In genomic region chr16:14306485-14307058, GRCh38 we compare ENCODE assay signal across 13 cellular contexts.
A peak's percentile ranks its signal among the peaks of the same experiment; 100 is the strongest.
DNase-seq lines count a peak whose midpoint lies in the region; ATAC-seq and TF ChIP-seq lines count a peak whose summit lies in the region.
"Had no signal": no experiment of that assay in that cellular context is flagged by ENCODE, and none has a peak within 500 bp of the region (broad histone marks: within the 10 kb centered on the region; RNA-seq: fewer than 3 reads in every experiment).

No MANE protein-coding gene starts in this region.

- in situ Hi-C loops in GM23248 (cut with MboI) = no loop called here

- no peak overlapping the region for H2AFZ ChIP-seq in GM23248

- H3K9me3 Mint-ChIP-seq in activated T-helper 2 cell treated with anti-CD3 and anti-CD28 coated beads, Interferon-gamma antibody, Interleukin-2, Interleukin-4, amounts not matched to agents 10 μg/mL and 5 μg/mL and 100 μg/mL, durations not matched to agents 14 hours and 24 hours and 36 hours = no peaks in the 10 kb centered on the region

- CTCF ChIA-PET in RWPE1 (lab: Yijun Ruan, JAX) = no interaction called here

- intact Hi-C loops in left lung (cut with DNase I) = no loop called here
- intact Hi-C loops in activated T-helper 2 cell treated with anti-CD3 and anti-CD28 coated beads, Interferon-gamma antibody, Interleukin-2, Interleukin-4, amounts not matched to agents 10 μg/mL and 5 μg/mL and 100 μg/mL, durations not matched to agents 14 hours and 24 hours and 36 hours (cut with micrococcal nuclease) = no loop called here

- no peak for ATAC-seq in gastroesophageal sphincter
- no peak for ATAC-seq in left lung

- H3K4me3 ChIP-seq in GM23248 (no peak overlapping the region; the same call in 1 of the 2 replicates), gastroesophageal sphincter (peak overlapping the region in 1 of 2 donors; percentile 20), skeletal muscle tissue (ENCODE audit: low read length in 3 of 3) (peak overlapping the region; percentile 40 to 72 (median 65)), left lung (no peak overlapping the region)

- H3K9ac ChIP-seq in GM23248 (peak overlapping the region; percentile 65), skeletal muscle tissue (ENCODE audit: low read depth in 1 of 3, low read length in 3 of 3) (peak overlapping the region; percentile 63 to 95 (median 92))

- 0 out of 2 replicates have a peak, but pooled peaks cover 3% of the 10 kb centered on the region for H4K20me1 ChIP-seq in GM23248 (ENCODE audit: insufficient read depth)

- peaks cover 29% of the 10 kb centered on the region for H3K27me3 Mint-ChIP-seq in activated T-helper 2 cell treated with anti-CD3 and anti-CD28 coated beads, Interferon-gamma antibody, Interleukin-2, Interleukin-4, amounts not matched to agents 10 μg/mL and 5 μg/mL and 100 μg/mL, durations not matched to agents 14 hours and 24 hours and 36 hours (ENCODE audit: low read depth)

- H3K4me1 ChIP-seq in GM23248 (ENCODE audit: insufficient read depth) (peaks cover 67% of the 10 kb centered on the region), gastroesophageal sphincter (peaks cover 0 to 86% (median 49%) of the 10 kb centered on the region in 3 donors), skeletal muscle tissue (ENCODE audit: control insufficient read depth in 3 of 3, insufficient read depth in 3 of 3, low read length in 3 of 3) (peaks cover 55 to 61% (median 58%) of the 10 kb centered on the region in 3 donors), left lung (peaks cover 9 to 18% of the 10 kb centered on the region in 2 donors)

- H3K4me3 Mint-ChIP-seq in activated T-helper 2 cell treated with anti-CD3 and anti-CD28 coated beads, Interferon-gamma antibody, Interleukin-2, Interleukin-4, amounts not matched to agents 10 μg/mL and 5 μg/mL and 100 μg/mL, durations not matched to agents 14 hours and 24 hours and 36 hours (ENCODE audit: low read depth) = no peak overlapping the region
- H3K4me3 Mint-ChIP-seq: CD4-positive, alpha-beta memory T cell had no signal

- no peaks in the 10 kb centered on the region for H3K9me3 ChIP-seq in GM23248 (ENCODE audit: low read depth)
- no peaks in the 10 kb centered on the region for H3K9me3 ChIP-seq in gastroesophageal sphincter
- no peaks in the 10 kb centered on the region for H3K9me3 ChIP-seq in skeletal muscle tissue (ENCODE audit: control insufficient read depth in 3 of 3, low read length in 3 of 3)
- no peaks in the 10 kb centered on the region for H3K9me3 ChIP-seq in left lung

- H3F3A ChIP-seq in GM23248 (ENCODE audit: insufficient read depth) = peaks cover 41% of the 10 kb centered on the region

- POLR2A ChIA-PET in RWPE1 (lab: Yijun Ruan, JAX; ENCODE audit: low non-redundant PET) = no interaction called here

- TF ChIP-seq CTCF in RWPE1 (conservative IDR thresholded peaks at IDR 0.05; ENCODE audit: low read depth) (no peak), gastroesophageal sphincter (IDR thresholded peaks at IDR 0.05) (no peak), left lung (IDR thresholded peaks at IDR 0.05) (no peak)

- TF ChIP-seq EP300 in gastroesophageal sphincter (IDR thresholded peaks at IDR 0.05) = no peak

- H3K27ac ChIP-seq in GM23248 (peak overlapping the region; percentile 83; the same call in 1 of the 2 replicates), RWPE1 (peak overlapping the region; percentile 73), gastroesophageal sphincter (peak overlapping the region in 3 of 4 donors; percentile 82 to 92 (median 91)), skeletal muscle tissue (ENCODE audit: low read depth, low read length) (peak overlapping the region; percentile 94), left lung (no peak overlapping the region)
- H3K27ac ChIP-seq: brain microvascular endothelial cell, HL-60 had no signal

- H3K9me2 ChIP-seq in GM23248 (ENCODE audit: insufficient read depth) = no peaks in the 10 kb centered on the region

- no peak for TF ChIP-seq POLR2A in gastroesophageal sphincter (IDR thresholded peaks at IDR 0.05)

- H3K36me3 ChIP-seq in GM23248 (ENCODE audit: low read depth) (no peaks in the 10 kb centered on the region), gastroesophageal sphincter (no peaks in the 10 kb centered on the region), skeletal muscle tissue (ENCODE audit: control insufficient read depth in 3 of 3, insufficient read depth in 3 of 3, low read length in 3 of 3) (no peaks in the 10 kb centered on the region), left lung (no peaks in the 10 kb centered on the region)
- H3K36me3 ChIP-seq: brain microvascular endothelial cell had no signal

- H3K4me1 Mint-ChIP-seq in activated T-helper 2 cell treated with anti-CD3 and anti-CD28 coated beads, Interferon-gamma antibody, Interleukin-2, Interleukin-4, amounts not matched to agents 10 μg/mL and 5 μg/mL and 100 μg/mL, durations not matched to agents 14 hours and 24 hours and 36 hours (ENCODE audit: low read depth) = peaks cover 11% of the 10 kb centered on the region

- no peaks in the 10 kb centered on the region for H3K36me3 Mint-ChIP-seq in activated T-helper 2 cell treated with anti-CD3 and anti-CD28 coated beads, Interferon-gamma antibody, Interleukin-2, Interleukin-4, amounts not matched to agents 10 μg/mL and 5 μg/mL and 100 μg/mL, durations not matched to agents 14 hours and 24 hours and 36 hours (ENCODE audit: low read depth)
- H3K36me3 Mint-ChIP-seq: CD4-positive, alpha-beta memory T cell had no signal

- peak overlapping the region; percentile 73 for H3K4me2 ChIP-seq in GM23248 (ENCODE audit: unreplicated experiment)

- H3K27me3 ChIP-seq in GM23248 (replicated peaks; ENCODE audit: insufficient read depth) (no peaks in the 10 kb centered on the region), gastroesophageal sphincter (no peaks in the 10 kb centered on the region), skeletal muscle tissue (ENCODE audit: control insufficient read depth in 3 of 3, insufficient read depth in 3 of 3, low read length in 3 of 3) (no peaks in the 10 kb centered on the region), left lung (peaks cover 0 to 54% of the 10 kb centered on the region in 2 donors)
- H3K27me3 ChIP-seq: brain microvascular endothelial cell had no signal

- no peak overlapping the region for H3K27ac Mint-ChIP-seq in activated T-helper 2 cell treated with anti-CD3 and anti-CD28 coated beads, Interferon-gamma antibody, Interleukin-2, Interleukin-4, amounts not matched to agents 10 μg/mL and 5 μg/mL and 100 μg/mL, durations not matched to agents 14 hours and 24 hours and 36 hours
- H3K27ac Mint-ChIP-seq: CD4-positive, alpha-beta memory T cell had no signal

- 83 to 84% methylated on average over 11 of the region's 11 CpGs for WGBS in GM23248 (ENCODE audit: low coverage in 1 of 2, low lambda C conversion rate in 2 of 2, missing lambda C conversion rate in 2 of 2), 2 experiments
- 65 to 82% methylated on average over 6 to 10 of the region's 11 CpGs for WGBS in gastroesophageal sphincter (ENCODE audit: low coverage in 1 of 2), 2 donors

- no peak for DNase-seq in GM23248
- DNase-seq in RWPE1 (ENCODE audit: low spot score) = no peak
- no peak for DNase-seq in left lung
- no peak for DNase-seq in A172 (ENCODE audit: low spot score)
- DNase-seq in activated T-helper 2 cell treated with anti-CD3 and anti-CD28 coated beads, Interferon-gamma antibody, Interleukin-2, Interleukin-4, amounts not matched to agents 10 μg/mL and 5 μg/mL and 100 μg/mL, durations not matched to agents 14 hours and 24 hours and 36 hours (ENCODE audit: low spot score) = no peak
- DNase-seq in NCI-H1105 (lab: John Stamatoyannopoulos, UW) = no peak
- DNase-seq: brain microvascular endothelial cell; CD4-positive, alpha-beta memory T cell; NCI-H1048; SIG-M5 had no signal

- peaks cover 95% of the 10 kb centered on the region for H3K79me2 ChIP-seq in GM23248 (ENCODE audit: insufficient read depth)

Comparison
In these comparisons a context has a peak if more than half of its experiments do, and no peak if none do; other contexts are left out.
1. H3K27ac ChIP-seq: peak in GM23248 (single experiment), RWPE1 (single experiment), gastroesophageal sphincter (3 of 4) and skeletal muscle tissue (single experiment); none in left lung (0 of 2).
2. H3K4me3 ChIP-seq: peak in skeletal muscle tissue (3 of 3); none in GM23248 (single experiment) and left lung (0 of 2).